ENCODE assay signal across 1 cellular context in the genomic region with DNA sequence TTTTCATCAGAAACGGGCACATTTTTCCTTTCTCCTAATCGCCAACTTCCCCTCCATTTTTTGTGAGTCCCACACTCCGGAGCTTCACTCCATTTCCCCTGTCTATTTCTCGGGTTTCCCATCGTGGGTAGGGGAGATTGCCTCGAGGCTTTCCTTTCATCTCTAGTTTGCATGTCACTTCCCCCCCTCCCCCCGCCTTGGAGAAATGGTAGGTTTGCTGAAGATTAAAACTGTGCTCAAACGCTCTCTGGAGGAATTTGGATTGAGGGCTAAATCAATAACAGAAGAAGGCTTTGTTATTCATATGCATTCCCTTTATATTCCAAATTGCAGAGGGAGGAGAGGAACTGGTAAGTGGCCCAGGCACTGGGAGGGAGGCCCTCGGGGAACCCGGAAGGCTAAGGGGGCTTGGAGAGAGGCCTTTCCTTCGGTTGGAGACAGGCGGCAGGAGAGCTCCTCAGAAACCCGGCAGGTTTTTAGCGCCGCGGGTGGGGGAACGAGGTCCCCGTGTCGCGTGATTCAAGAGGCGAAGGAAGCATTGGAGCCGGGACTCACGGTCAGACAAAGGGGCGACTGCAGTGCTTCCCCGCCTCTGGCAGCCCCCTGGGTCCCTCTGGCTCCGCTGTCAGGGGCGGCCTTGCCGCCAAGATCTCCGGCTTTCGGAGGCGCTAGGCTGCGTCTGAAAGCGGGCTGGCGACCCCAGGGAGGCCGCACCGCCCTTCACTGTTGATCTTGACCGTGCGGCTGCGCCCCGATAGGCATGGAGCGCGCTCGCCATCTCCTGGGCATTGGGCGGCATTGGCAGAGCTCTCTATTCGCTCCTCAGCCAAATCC.
TF ChIP-seq lines count a peak whose summit lies in the region.

No MANE protein-coding gene starts in this region.

TF ChIP-seq in SK-N-SH, 30 proteins besides CTCF, POLR2A, EP300 and RAD21 (continued from another document):
- TF ChIP-seq, protein P1, sequence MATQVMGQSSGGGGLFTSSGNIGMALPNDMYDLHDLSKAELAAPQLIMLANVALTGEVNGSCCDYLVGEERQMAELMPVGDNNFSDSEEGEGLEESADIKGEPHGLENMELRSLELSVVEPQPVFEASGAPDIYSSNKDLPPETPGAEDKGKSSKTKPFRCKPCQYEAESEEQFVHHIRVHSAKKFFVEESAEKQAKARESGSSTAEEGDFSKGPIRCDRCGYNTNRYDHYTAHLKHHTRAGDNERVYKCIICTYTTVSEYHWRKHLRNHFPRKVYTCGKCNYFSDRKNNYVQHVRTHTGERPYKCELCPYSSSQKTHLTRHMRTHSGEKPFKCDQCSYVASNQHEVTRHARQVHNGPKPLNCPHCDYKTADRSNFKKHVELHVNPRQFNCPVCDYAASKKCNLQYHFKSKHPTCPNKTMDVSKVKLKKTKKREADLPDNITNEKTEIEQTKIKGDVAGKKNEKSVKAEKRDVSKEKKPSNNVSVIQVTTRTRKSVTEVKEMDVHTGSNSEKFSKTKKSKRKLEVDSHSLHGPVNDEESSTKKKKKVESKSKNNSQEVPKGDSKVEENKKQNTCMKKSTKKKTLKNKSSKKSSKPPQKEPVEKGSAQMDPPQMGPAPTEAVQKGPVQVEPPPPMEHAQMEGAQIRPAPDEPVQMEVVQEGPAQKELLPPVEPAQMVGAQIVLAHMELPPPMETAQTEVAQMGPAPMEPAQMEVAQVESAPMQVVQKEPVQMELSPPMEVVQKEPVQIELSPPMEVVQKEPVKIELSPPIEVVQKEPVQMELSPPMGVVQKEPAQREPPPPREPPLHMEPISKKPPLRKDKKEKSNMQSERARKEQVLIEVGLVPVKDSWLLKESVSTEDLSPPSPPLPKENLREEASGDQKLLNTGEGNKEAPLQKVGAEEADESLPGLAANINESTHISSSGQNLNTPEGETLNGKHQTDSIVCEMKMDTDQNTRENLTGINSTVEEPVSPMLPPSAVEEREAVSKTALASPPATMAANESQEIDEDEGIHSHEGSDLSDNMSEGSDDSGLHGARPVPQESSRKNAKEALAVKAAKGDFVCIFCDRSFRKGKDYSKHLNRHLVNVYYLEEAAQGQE (IDR thresholded peaks at IDR 0.05; ENCODE audit: low read depth, low read length), result no peak
- TF ChIP-seq NRF1 (IDR thresholded peaks at IDR 0.05; ENCODE audit: low read depth, low read length) (peak; percentile 52; the same call in 1 of the 2 replicates), MXI1 (IDR thresholded peaks at IDR 0.05; ENCODE audit: low read depth, low read length) (no peak), SIN3A (IDR thresholded peaks at IDR 0.05; ENCODE audit: borderline replicate concordance, low read depth, low read length) (no peak), JUND (IDR thresholded peaks at IDR 0.05) (no peak), FOXJ3 (CRISPR knock-in tag; IDR thresholded peaks at IDR 0.05) (peak; percentile 17; the same call in 1 of the 2 replicates), TEAD4 (IDR thresholded peaks at IDR 0.05; ENCODE audit: borderline replicate concordance, insufficient read depth) (no peak), ELF1 (IDR thresholded peaks at IDR 0.05) (no peak), NFIC (IDR thresholded peaks at IDR 0.05; ENCODE audit: borderline replicate concordance) (no peak), TAF1 (IDR thresholded peaks at IDR 0.05; ENCODE audit: borderline replicate concordance, low read depth, low read length) (no peak), SMC3 (IDR thresholded peaks at IDR 0.05; ENCODE audit: low read depth, low read length) (peak; percentile 64), FOXM1 (IDR thresholded peaks at IDR 0.05; ENCODE audit: low read depth) (no peak), RCOR1 (IDR thresholded peaks at IDR 0.05; ENCODE audit: low read length) (no peak)
- TF ChIP-seq, protein P2, sequence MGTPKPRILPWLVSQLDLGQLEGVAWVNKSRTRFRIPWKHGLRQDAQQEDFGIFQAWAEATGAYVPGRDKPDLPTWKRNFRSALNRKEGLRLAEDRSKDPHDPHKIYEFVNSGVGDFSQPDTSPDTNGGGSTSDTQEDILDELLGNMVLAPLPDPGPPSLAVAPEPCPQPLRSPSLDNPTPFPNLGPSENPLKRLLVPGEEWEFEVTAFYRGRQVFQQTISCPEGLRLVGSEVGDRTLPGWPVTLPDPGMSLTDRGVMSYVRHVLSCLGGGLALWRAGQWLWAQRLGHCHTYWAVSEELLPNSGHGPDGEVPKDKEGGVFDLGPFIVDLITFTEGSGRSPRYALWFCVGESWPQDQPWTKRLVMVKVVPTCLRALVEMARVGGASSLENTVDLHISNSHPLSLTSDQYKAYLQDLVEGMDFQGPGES (IDR thresholded peaks at IDR 0.05; ENCODE audit: low read depth, low read length), result no peak
